In genomic region chr4:87620086-87620485, GRCh38 we compare ENCODE assay signal across 16 cellular contexts. TPM values are rescaled to one million over a fixed set of nuclear protein-coding genes. Genes with fewer than 3 reads are reported as not detected.
A peak's percentile ranks its signal among the peaks of the same experiment; 100 is the strongest.
DNase-seq lines count a peak whose midpoint lies in the region; ATAC-seq and TF ChIP-seq lines count a peak whose summit lies in the region.
"Had no signal": no experiment of that assay in that cellular context is flagged by ENCODE, and none has a peak within 500 bp of the region (broad histone marks: within the 10 kb centered on the region; RNA-seq: fewer than 3 reads in every experiment).

No MANE protein-coding gene starts in this region.

- ATAC-seq in heart left ventricle (no peak), HG03460 (IDR thresholded peaks at IDR 0.05; ENCODE audit: unreplicated experiment) (no peak)
- ATAC-seq: K562 had no signal

- TF ChIP-seq CTCF in heart left ventricle (IDR thresholded peaks at IDR 0.05) (no peak), testis (IDR thresholded peaks at IDR 0.05) (no peak), GM10266 (IDR thresholded peaks at IDR 0.05; ENCODE audit: control insufficient read depth, insufficient read depth, low read depth, missing control alignments) (no peak)

- H3K4me3 ChIP-seq in adipocyte (ENCODE audit: low read length): no peak overlapping the region
- peak overlapping the region in 5 of 12 donors; percentile 1 to 26 (median 16) for H3K4me3 ChIP-seq in heart left ventricle
- H3K4me3 ChIP-seq in rectal smooth muscle tissue (ENCODE audit: low read length): no peak overlapping the region
- no peak overlapping the region for H3K4me3 ChIP-seq in testis
- H3K4me3 ChIP-seq: K562, PC-9 had no signal

- H3K27ac ChIP-seq in heart left ventricle (peak overlapping the region; percentile 27 to 85 (median 76)), rectal smooth muscle tissue (ENCODE audit: low read depth, low read length) (peak overlapping the region; percentile 41), testis (peak overlapping the region; percentile 31 to 82)
- H3K27ac ChIP-seq: C4-2B, HL-60, PC-9 had no signal

- H3K4me1 ChIP-seq in adipocyte (ENCODE audit: control insufficient read depth, insufficient read depth, low read length) (peaks cover 12% of the 10 kb centered on the region), heart left ventricle (peaks cover 0 to 9% (median 0%) of the 10 kb centered on the region in 12 donors), rectal smooth muscle tissue (ENCODE audit: control insufficient read depth, insufficient read depth, low read length) (no peaks in the 10 kb centered on the region), testis (no peaks in the 10 kb centered on the region)
- H3K4me1 ChIP-seq: Caco-2 had no signal

- H3K9ac ChIP-seq in adipocyte (ENCODE audit: low read length) (peak overlapping the region; percentile 63), rectal smooth muscle tissue (ENCODE audit: low read length) (no peak overlapping the region)

- intact Hi-C loops in heart left ventricle (cut with DNase I) (no loop called here), testis (cut with DNase I; ENCODE audit: low total_unique reads) (no loop called here)

- no peaks in the 10 kb centered on the region for H3K36me3 ChIP-seq in adipocyte (ENCODE audit: control insufficient read depth, insufficient read depth, low read length, severe bottlenecking)
- no peaks in the 10 kb centered on the region for H3K36me3 ChIP-seq in heart left ventricle
- no peaks in the 10 kb centered on the region for H3K36me3 ChIP-seq in rectal smooth muscle tissue (ENCODE audit: control insufficient read depth, insufficient read depth, low read length)
- no peaks in the 10 kb centered on the region for H3K36me3 ChIP-seq in testis (ENCODE audit: low read depth, missing control alignments)

- DNase-seq in adipocyte (ENCODE audit: low read depth): no peak
- no peak for DNase-seq in heart left ventricle
- no peak for DNase-seq in testis
- DNase-seq in kidney tubule cell (ENCODE audit: low spot score): no peak
- DNase-seq in GM10266 (ENCODE audit: extremely low spot score): no peak
- no peak for DNase-seq in NCI-H345 treated with DMSO at 0.1 percent for 48 hours (lab: John Stamatoyannopoulos, UW; ENCODE audit: unreplicated experiment)
- DNase-seq: Caco-2, DMS53, NCI-H1048, NCI-H446, PC-9 had no signal

- 65 to 74% (median 71%) methylated on average over 6 of the region's 6 CpGs for WGBS in heart left ventricle, 4 donors
- 50 to 51% methylated on average over 6 of the region's 6 CpGs for WGBS in testis, 2 donors

- H3K9me3 ChIP-seq in adipocyte (ENCODE audit: control insufficient read depth, low read length) (no peaks in the 10 kb centered on the region), heart left ventricle (no peaks in the 10 kb centered on the region), testis (no peaks in the 10 kb centered on the region)
- H3K9me3 ChIP-seq: Caco-2 had no signal

- H3K27me3 ChIP-seq in adipocyte (replicated peaks; ENCODE audit: control insufficient read depth, insufficient read depth, low read length) (peaks cover 4% of the 10 kb centered on the region), heart left ventricle (no peaks in the 10 kb centered on the region), rectal smooth muscle tissue (ENCODE audit: control insufficient read depth, insufficient read depth, low read length) (no peaks in the 10 kb centered on the region), testis (no peaks in the 10 kb centered on the region)

- TF ChIP-seq POLR2A in heart left ventricle (IDR thresholded peaks at IDR 0.05): no peak
- no peak for TF ChIP-seq POLR2A in testis (IDR thresholded peaks at IDR 0.05)

RNA-seq across cellular contexts. Expression of gene DSPP, which starts 11.8 kb away (rescaled TPM):
- not detected for total RNA-seq in heart left ventricle
- not detected for polyA plus RNA-seq in heart left ventricle
- not detected for total RNA-seq in testis
- not detected for polyA plus RNA-seq in testis (ENCODE audit: insufficient read depth, low read depth, low replicate concordance)
- total RNA-seq: Caco-2, K562, PC-9 had no signal
- polyA plus RNA-seq: K562 had no signal

RNA-seq across cellular contexts. Expression of gene DMP1, which starts 30.0 kb away (rescaled TPM):
- not detected for total RNA-seq in heart left ventricle
- polyA plus RNA-seq in heart left ventricle: not detected
- 1 to 10 TPM in 1 of 2 donors, under 1 TPM in 1; 0.37 to 1.5 TPM for total RNA-seq in testis
- 0.91 TPM for polyA plus RNA-seq in testis (ENCODE audit: insufficient read depth, low read depth, low replicate concordance)
- total RNA-seq: Caco-2, K562, PC-9 had no signal
- polyA plus RNA-seq: K562 had no signal
